Comparison of ENCODE assay signal across 8 cellular contexts in the genomic region with DNA sequence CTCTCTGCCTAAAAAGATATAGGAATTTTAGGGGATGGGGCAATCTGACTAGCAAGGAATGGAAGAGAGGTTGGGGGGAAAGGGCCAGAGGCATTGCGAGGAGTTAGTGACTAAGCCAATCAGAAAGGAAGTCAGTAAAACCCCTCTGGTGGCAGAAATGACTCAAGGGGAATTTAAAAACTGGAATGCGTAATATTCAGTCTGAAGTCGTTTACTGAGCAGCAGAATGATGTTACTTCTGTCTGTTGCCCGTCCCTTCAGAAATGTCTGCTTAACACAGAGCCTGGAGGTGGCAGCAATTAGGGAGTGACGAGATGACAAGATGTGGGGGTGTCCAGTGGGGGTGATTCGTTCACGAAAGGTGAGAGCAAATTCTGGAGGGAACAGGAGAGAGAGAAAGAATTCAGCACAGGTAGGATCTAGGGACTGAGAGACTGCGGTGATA.
DNase-seq lines count a peak whose midpoint lies in the region; ATAC-seq, FAIRE-seq and TF ChIP-seq lines count a peak whose summit lies in the region.

No MANE protein-coding gene starts in this region.

- TF ChIP-seq CTCF in bronchial epithelial cell (IDR thresholded peaks at IDR 0.05; ENCODE audit: insufficient read depth, low read length, severe bottlenecking): no peak
- no peak for TF ChIP-seq CTCF in transverse colon (IDR thresholded peaks at IDR 0.05)
- no peak for TF ChIP-seq CTCF in testis (IDR thresholded peaks at IDR 0.05)

- no peak for FAIRE-seq in bronchial epithelial cell (lab: Jason Lieb, UNC)

- H3K4me3 ChIP-seq in Karpas-422 (ENCODE audit: low read length) (peak overlapping the region; percentile 43; the same call in 1 of the 2 replicates), bronchial epithelial cell (ENCODE audit: low read depth, low read length) (no peak overlapping the region), transverse colon (no peak overlapping the region), testis (no peak overlapping the region)

- H3K9me2 ChIP-seq in Karpas-422 (replicated peaks; ENCODE audit: insufficient read depth, low read length): no peaks in the 10 kb centered on the region

- in situ Hi-C loops in transverse colon (cut with MboI; ENCODE audit: low pct_ligation_motif_present in 1 of 4, low pct_unique_long_range_greater_than_20kb in 1 of 4, low sequenced_read_pairs in 3 of 4): loop anchor here in 3 of 4 donors (10.0 to 25.0 kb wide), 2 partner anchors 182 to 185 kb away; no protein-coding TSS in a partner anchor

- no peaks in the 10 kb centered on the region for H3K36me3 ChIP-seq in Karpas-422 (ENCODE audit: insufficient read depth, low read length)
- H3K36me3 ChIP-seq in bronchial epithelial cell (ENCODE audit: control insufficient read depth, insufficient read depth, low read length): no peaks in the 10 kb centered on the region
- H3K36me3 ChIP-seq in transverse colon: no peaks in the 10 kb centered on the region
- H3K36me3 ChIP-seq in testis (ENCODE audit: low read depth, missing control alignments): no peaks in the 10 kb centered on the region

- peak overlapping the region; percentile 92 for H3K9ac ChIP-seq in Karpas-422 (ENCODE audit: low read length)

- H3K27me3 ChIP-seq in Karpas-422 (ENCODE audit: low read length) (no peaks in the 10 kb centered on the region), bronchial epithelial cell (ENCODE audit: control insufficient read depth, insufficient read depth, low read length) (peaks cover 9% of the 10 kb centered on the region), transverse colon (peaks cover 28% of the 10 kb centered on the region), testis (no peaks in the 10 kb centered on the region)

- intact Hi-C loops in transverse colon (cut with DNase I; ENCODE audit: low total_unique reads): loop anchor here (5.0 kb wide), 1 partner anchor 175 kb away; no protein-coding TSS in a partner anchor
- intact Hi-C loops in testis (cut with DNase I; ENCODE audit: low total_unique reads): loop anchor here (5.0 kb wide), 1 partner anchor 175 kb away; no protein-coding TSS in a partner anchor

- H3K9me3 ChIP-seq in Karpas-422 (ENCODE audit: low read length) (no peaks in the 10 kb centered on the region), transverse colon (no peaks in the 10 kb centered on the region), testis (no peaks in the 10 kb centered on the region)

- TF ChIP-seq POLR2A in transverse colon (IDR thresholded peaks at IDR 0.05) (no peak), testis (IDR thresholded peaks at IDR 0.05) (no peak)

- no peak overlapping the region for H2AFZ ChIP-seq in Karpas-422 (ENCODE audit: low read length)

- DNase-seq in A172 (ENCODE audit: low spot score) (peak; percentile 67), Karpas-422 (peak; percentile 76), bronchial epithelial cell (ENCODE audit: low read depth) (peak; percentile 49), NCI-H2107 treated with DMSO at 0.1 percent for 48 hours (lab: John Stamatoyannopoulos, UW; ENCODE audit: unreplicated experiment) (no peak), transverse colon (no peak), testis (no peak)
- DNase-seq in stimulated activated CD8-positive, alpha-beta memory T cell treated with anti-CD3 and anti-CD28 coated beads, Interleukin-4, amount 100 ng/mL, for 48 hours: peak; percentile 41

- WGBS in transverse colon (ENCODE audit: low coverage in 1 of 2), 2 donors: 52 to 61% methylated on average over 7 to 8 of the region's 8 CpGs
- WGBS in testis, 2 donors: 77 to 79% methylated on average over 8 of the region's 8 CpGs

- peak overlapping the region; percentile 87 for H3K4me2 ChIP-seq in Karpas-422 (ENCODE audit: low read depth, low read length, poor library complexity, severe bottlenecking)

- no peak for TF ChIP-seq EP300 in transverse colon (IDR thresholded peaks at IDR 0.05; ENCODE audit: low read depth)

- peak overlapping the region; percentile 100 for H3K27ac ChIP-seq in Karpas-422 (ENCODE audit: low read length)
- H3K27ac ChIP-seq in transverse colon: no peak overlapping the region
- H3K27ac ChIP-seq in testis: no peak overlapping the region

- no peaks in the 10 kb centered on the region for H3K79me2 ChIP-seq in Karpas-422 (ENCODE audit: low read length)

- H4K20me1 ChIP-seq in Karpas-422 (ENCODE audit: insufficient read depth, low read depth, low read length): no peaks in the 10 kb centered on the region

- peak; percentile 63 for ATAC-seq in GM18907 (IDR thresholded peaks at IDR 0.05; ENCODE audit: unreplicated experiment)

- H3K4me1 ChIP-seq in Karpas-422 (ENCODE audit: low read length): peaks cover 78% of the 10 kb centered on the region
- peaks cover 8 to 13% (median 10%) of the 10 kb centered on the region in 4 donors for H3K4me1 ChIP-seq in transverse colon
- H3K4me1 ChIP-seq in testis: peaks cover 11% of the 10 kb centered on the region

Comparison
In these comparisons a context has a peak if more than half of its experiments do, and no peak if none do; other contexts are left out.
1. DNase-seq: peak in A172 (single experiment), Karpas-422 (single experiment), bronchial epithelial cell (single experiment) and stimulated activated CD8-positive, alpha-beta memory T cell treated with anti-CD3 and anti-CD28 coated beads, Interleukin-4, amount 100 ng/mL, for 48 hours (single experiment); none in NCI-H2107 treated with DMSO at 0.1 percent for 48 hours (single experiment), transverse colon (single experiment) and testis (single experiment).